Comparison of ENCODE assay signal across 23 cellular contexts in genomic region chrX:136425996-136426395, GRCh38.
DNase-seq lines count a peak whose midpoint lies in the region; ATAC-seq and TF ChIP-seq lines count a peak whose summit lies in the region.
"Had no signal": no experiment of that assay in that cellular context is flagged by ENCODE, and none has a peak within 500 bp of the region (broad histone marks: within the 10 kb centered on the region; RNA-seq: fewer than 3 reads in every experiment).

No MANE protein-coding gene starts in this region.

- no peaks in the 10 kb centered on the region for H3K27me3 Mint-ChIP-seq in activated naive CD8-positive, alpha-beta T cell
- H3K27me3 Mint-ChIP-seq in activated naive CD8-positive, alpha-beta T cell treated with anti-CD3 and anti-CD28 coated beads for 36 hours, result no peaks in the 10 kb centered on the region
- H3K27me3 Mint-ChIP-seq in glutamatergic neuron (ENCODE audit: unreplicated experiment) (no peaks in the 10 kb centered on the region), GM23338 (ENCODE audit: insufficient read depth, low read depth, poor library complexity) (no peaks in the 10 kb centered on the region)
- H3K27me3 Mint-ChIP-seq: B cell; CD4-positive, alpha-beta T cell had no signal

- H3K36me3 ChIP-seq in osteoblast (ENCODE audit: insufficient read depth, low read length), result no peaks in the 10 kb centered on the region
- H3K36me3 ChIP-seq in GM23338 (ENCODE audit: insufficient read depth), result no peaks in the 10 kb centered on the region
- H3K36me3 ChIP-seq: BLaER1 treated with 17β-estradiol and CSF1 and Interleukin-3, amounts not matched to agents 10 nM and 100 nM had no signal

- no peaks in the 10 kb centered on the region for H3F3A ChIP-seq in GM23338 (replicated peaks; ENCODE audit: low read depth)

- no peak for DNase-seq in activated naive CD8-positive, alpha-beta T cell treated with anti-CD3 and anti-CD28 coated beads for 36 hours
- DNase-seq in glutamatergic neuron (no peak), osteoblast (ENCODE audit: insufficient read length, low spot score, missing footprints) (peak; percentile 58), caudate nucleus (lab: John Stamatoyannopoulos, UW) (no peak), GM23338 (ENCODE audit: low spot score) (no peak)
- DNase-seq: AML-193; CD4-positive, alpha-beta T cell; CD8-positive, alpha-beta memory T cell; COR-L47; DMS 273 treated with DMSO at 0.1 percent for 48 hours; DMS153; DMS53; DMS79; DND-41; EL; GDM1 had no signal

- H3K27ac ChIP-seq in osteoblast (ENCODE audit: low read depth, low read length) (no peak overlapping the region), caudate nucleus (ENCODE audit: low read depth, low read length) (no peak overlapping the region), GM23338 (ENCODE audit: low read depth) (no peak overlapping the region)
- H3K27ac ChIP-seq: 22Rv1; A549; BLaER1 treated with 17β-estradiol and CSF1 and Interleukin-3, amounts not matched to agents 10 nM and 100 nM; C4-2B had no signal

- H3K4me1 Mint-ChIP-seq in activated naive CD8-positive, alpha-beta T cell (ENCODE audit: low read depth), result no peaks in the 10 kb centered on the region
- H3K4me1 Mint-ChIP-seq in activated naive CD8-positive, alpha-beta T cell treated with anti-CD3 and anti-CD28 coated beads for 36 hours, result no peaks in the 10 kb centered on the region
- H3K4me1 Mint-ChIP-seq in glutamatergic neuron (ENCODE audit: low read depth, unreplicated experiment) (no peaks in the 10 kb centered on the region), GM23338 (no peaks in the 10 kb centered on the region)
- H3K4me1 Mint-ChIP-seq: B cell; CD8-positive, alpha-beta memory T cell had no signal

- no peaks in the 10 kb centered on the region for H3K9me3 ChIP-seq in osteoblast (ENCODE audit: low read depth, low read length)
- H3K9me3 ChIP-seq: A549 had no signal

- H3K27me3 ChIP-seq in osteoblast (ENCODE audit: insufficient read depth, low read length) (no peaks in the 10 kb centered on the region), GM23338 (ENCODE audit: insufficient read depth) (no peaks in the 10 kb centered on the region)

- H4K20me1 ChIP-seq in osteoblast (ENCODE audit: insufficient read depth, low read length) (no peaks in the 10 kb centered on the region), GM23338 (replicated peaks; ENCODE audit: insufficient read depth) (no peaks in the 10 kb centered on the region)
- H4K20me1 ChIP-seq: BLaER1 treated with 17β-estradiol and CSF1 and Interleukin-3, amounts not matched to agents 10 nM and 100 nM had no signal

- no peaks in the 10 kb centered on the region for H3K79me2 ChIP-seq in osteoblast (ENCODE audit: insufficient read depth, low read length)
- H3K79me2 ChIP-seq in GM23338 (replicated peaks; ENCODE audit: insufficient read depth), result no peaks in the 10 kb centered on the region

- no peaks in the 10 kb centered on the region for H3K9me3 Mint-ChIP-seq in activated naive CD8-positive, alpha-beta T cell (ENCODE audit: low read depth)
- H3K9me3 Mint-ChIP-seq in activated naive CD8-positive, alpha-beta T cell treated with anti-CD3 and anti-CD28 coated beads for 36 hours, result no peaks in the 10 kb centered on the region
- H3K9me3 Mint-ChIP-seq in glutamatergic neuron (ENCODE audit: unreplicated experiment) (no peaks in the 10 kb centered on the region), GM23338 (no peaks in the 10 kb centered on the region)
- H3K9me3 Mint-ChIP-seq: CD4-positive, alpha-beta T cell had no signal

- H3K27ac Mint-ChIP-seq in activated naive CD8-positive, alpha-beta T cell, result peak overlapping the region; percentile 41
- no peak overlapping the region for H3K27ac Mint-ChIP-seq in activated naive CD8-positive, alpha-beta T cell treated with anti-CD3 and anti-CD28 coated beads for 36 hours
- peak overlapping the region; percentile 33 for H3K27ac Mint-ChIP-seq in glutamatergic neuron (ENCODE audit: unreplicated experiment)
- H3K27ac Mint-ChIP-seq in GM23338, result no peak overlapping the region
- H3K27ac Mint-ChIP-seq: B cell; CD4-positive, alpha-beta T cell had no signal

- H3K4me1 ChIP-seq in osteoblast (ENCODE audit: insufficient read depth, low read length), result no peaks in the 10 kb centered on the region
- H3K4me1 ChIP-seq in GM23338 (ENCODE audit: insufficient read depth), result no peaks in the 10 kb centered on the region
- H3K4me1 ChIP-seq: A549; BLaER1 treated with 17β-estradiol and CSF1 and Interleukin-3, amounts not matched to agents 10 nM and 100 nM had no signal

- H3K36me3 Mint-ChIP-seq in activated naive CD8-positive, alpha-beta T cell, result no peaks in the 10 kb centered on the region
- no peaks in the 10 kb centered on the region for H3K36me3 Mint-ChIP-seq in activated naive CD8-positive, alpha-beta T cell treated with anti-CD3 and anti-CD28 coated beads for 36 hours
- H3K36me3 Mint-ChIP-seq in glutamatergic neuron (ENCODE audit: unreplicated experiment) (no peaks in the 10 kb centered on the region), GM23338 (ENCODE audit: low read depth) (no peaks in the 10 kb centered on the region)
- H3K36me3 Mint-ChIP-seq: CD8-positive, alpha-beta memory T cell had no signal

- no peak for TF ChIP-seq CTCF in glutamatergic neuron (IDR thresholded peaks at IDR 0.05; ENCODE audit: partially characterized antibody, unreplicated experiment)
- no peak for TF ChIP-seq CTCF in osteoblast (IDR thresholded peaks at IDR 0.05; ENCODE audit: extremely low read depth, low read depth, low read length)
- no peak for TF ChIP-seq CTCF in GM23338 (conservative IDR thresholded peaks at IDR 0.05; ENCODE audit: low read depth in 2 of 2)

- H2AFZ ChIP-seq in osteoblast (ENCODE audit: low read length), result no peak overlapping the region
- H2AFZ ChIP-seq in GM23338, result no peak overlapping the region

- H3K4me3 ChIP-seq in osteoblast (ENCODE audit: insufficient read depth, low read length), result no peak overlapping the region
- no peak overlapping the region for H3K4me3 ChIP-seq in GM23338
- H3K4me3 ChIP-seq: A549; BLaER1 treated with 17β-estradiol and CSF1 and Interleukin-3, amounts not matched to agents 10 nM and 100 nM; GM12878 had no signal

- no peak overlapping the region for H3K4me3 Mint-ChIP-seq in activated naive CD8-positive, alpha-beta T cell
- H3K4me3 Mint-ChIP-seq in activated naive CD8-positive, alpha-beta T cell treated with anti-CD3 and anti-CD28 coated beads for 36 hours, result no peak overlapping the region
- H3K4me3 Mint-ChIP-seq in glutamatergic neuron (ENCODE audit: unreplicated experiment), result no peak overlapping the region
- no peak overlapping the region for H3K4me3 Mint-ChIP-seq in GM23338
- H3K4me3 Mint-ChIP-seq: B cell; CD4-positive, alpha-beta T cell; CD8-positive, alpha-beta memory T cell had no signal

- ATAC-seq in GM23338, result no peak
- ATAC-seq: A549, GM12878 had no signal

- H3K9me2 ChIP-seq in GM23338 (ENCODE audit: insufficient read depth), result no peaks in the 10 kb centered on the region

- no peak overlapping the region for H3K4me2 ChIP-seq in osteoblast (ENCODE audit: insufficient read depth, low read length)
- no peak overlapping the region for H3K4me2 ChIP-seq in GM23338
- H3K4me2 ChIP-seq: A549; BLaER1 treated with 17β-estradiol and CSF1 and Interleukin-3, amounts not matched to agents 10 nM and 100 nM had no signal

TF ChIP-seq in GM23338, 12 proteins besides CTCF, POLR2A, EP300 and RAD21 (continues in another document):
- no peak for TF ChIP-seq CREB1 (CRISPR knock-in tag; IDR thresholded peaks at IDR 0.05; ENCODE audit: low read depth)
- TF ChIP-seq ZNF331 (CRISPR knock-in tag; IDR thresholded peaks at IDR 0.05; ENCODE audit: low read depth), result no peak
- TF ChIP-seq STAT1 (IDR thresholded peaks at IDR 0.05; ENCODE audit: unreplicated experiment), result no peak

Comparison
In these comparisons a context has a peak if more than half of its experiments do, and no peak if none do; other contexts are left out.
1. H3K27ac Mint-ChIP-seq: peak in activated naive CD8-positive, alpha-beta T cell (single experiment) and glutamatergic neuron (single experiment); none in activated naive CD8-positive, alpha-beta T cell treated with anti-CD3 and anti-CD28 coated beads for 36 hours (single experiment) and GM23338 (single experiment).